Comparison of ENCODE assay signal across 24 cellular contexts in the genomic region with DNA sequence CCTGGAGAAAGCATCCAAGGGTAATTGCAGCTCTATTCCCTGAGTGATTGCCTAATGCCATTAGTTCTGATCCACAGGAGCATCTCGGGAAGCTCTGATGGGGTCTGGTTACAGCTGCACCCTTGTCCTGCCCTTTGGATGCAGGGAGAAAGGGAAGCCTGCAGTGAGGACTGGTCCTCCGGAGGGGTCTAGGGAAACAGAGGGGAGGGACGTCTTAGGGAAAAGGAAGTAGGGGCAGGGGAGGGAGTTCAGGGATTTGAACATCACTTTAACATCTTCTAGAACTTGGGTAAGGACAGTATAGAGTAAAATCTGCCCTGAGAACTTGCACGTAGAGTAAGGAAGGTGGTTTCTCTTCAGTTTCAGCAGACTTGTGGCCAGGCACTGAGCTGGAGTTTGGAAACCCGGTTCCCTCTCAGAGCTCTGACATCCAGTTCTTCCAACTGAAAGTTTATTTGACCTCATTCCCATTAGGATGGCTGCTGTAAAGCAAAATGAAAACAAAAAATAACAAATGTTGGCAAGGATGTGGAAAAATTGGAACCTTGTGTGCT. TPM values are rescaled to one million over a fixed set of nuclear protein-coding genes. Genes with fewer than 3 reads are reported as not detected.
"Had no signal": no experiment of that assay in that cellular context is flagged by ENCODE, and none has a peak within 500 bp of the region (broad histone marks: within the 10 kb centered on the region; RNA-seq: fewer than 3 reads in every experiment).

No MANE protein-coding gene starts in this region.

- H3K27ac ChIP-seq: RWPE1 had no signal

- H3K4me1 Mint-ChIP-seq: T-cell had no signal

- H3K9me3 ChIP-seq: SK-N-SH had no signal

- DNase-seq: KBM-7, MV-4-11, NCI-H1048, NCI-H1105, NCI-H1417, NCI-H146, NCI-H187, NCI-H2029, NCI-H2081 treated with DMSO at 0.1 percent for 48 hours, NCI-H2171, NCI-H226, NCI-H446, NCI-H510A treated with DMSO at 0.1 percent for 48 hours, NCI-H526 treated with DMSO at 0.1 percent for 48 hours, NCI-H774, PC-3, SHP77, SK-N-SH, SW 1271, T-cell had no signal

- H3K9me3 Mint-ChIP-seq: T-helper 1 cell treated with Interleukin-12 subunit alpha and Interleukin-12 subunit beta and Interleukin-4 antibody, amounts not matched to agents 30 μg/mL and 1 μg/mL, for 36 hours had no signal

- H3K4me3 Mint-ChIP-seq: T-cell; T-helper 1 cell treated with Interleukin-12 subunit alpha and Interleukin-12 subunit beta and Interleukin-4 antibody, amounts not matched to agents 30 μg/mL and 1 μg/mL, for 36 hours had no signal

- ATAC-seq: Panc1, PC-3, T-cell had no signal

- H3K27ac Mint-ChIP-seq: T-cell; T-helper 1 cell treated with Interleukin-12 subunit alpha and Interleukin-12 subunit beta and Interleukin-4 antibody, amounts not matched to agents 30 μg/mL and 1 μg/mL, for 36 hours had no signal

- H3K36me3 Mint-ChIP-seq: T-cell had no signal

RNA-seq across cellular contexts. Expression of a gene that starts 20.5 kb away (rescaled TPM):
- total RNA-seq: OCI-LY7 had no signal
